10 cellular contexts compared by ENCODE assay signal in genomic region chr1:26177182-26177684, GRCh38. TPM values are rescaled to one million over a fixed set of nuclear protein-coding genes. Genes with fewer than 3 reads are reported as not detected.
A peak's percentile ranks its signal among the peaks of the same experiment; 100 is the strongest.
DNase-seq lines count a peak whose midpoint lies in the region; ATAC-seq and TF ChIP-seq lines count a peak whose summit lies in the region.
"Had no signal": no experiment of that assay in that cellular context is flagged by ENCODE, and none has a peak within 500 bp of the region (broad histone marks: within the 10 kb centered on the region; RNA-seq: fewer than 3 reads in every experiment).

Gene CNKSR1 (plus strand): TSS chr1:26177491. CDS start chr1:26177548, 57 bp downstream.

- H3K9me3 ChIP-seq in HCT116 (ENCODE audit: control insufficient read depth in 1 of 2, insufficient read depth in 1 of 2, low read depth in 1 of 2, low read length in 2 of 2) (no peaks in the 10 kb centered on the region), trophoblast cell (ENCODE audit: insufficient read depth, low read depth, low read length) (no peaks in the 10 kb centered on the region)

- WGBS in trophoblast cell (ENCODE audit: extremely low coverage, insufficient coverage, insufficient read length), result no CpG with 5 or more reads among the region's 21 CpGs

- no peak within 1 kb of the TSS for H2AFZ ChIP-seq in HCT116 (ENCODE audit: low read depth, low read length, poor library complexity, severe bottlenecking)
- peak within 1 kb of the TSS; percentile 89 for H2AFZ ChIP-seq in trophoblast cell (ENCODE audit: insufficient read depth, low read length, poor library complexity)

- peak within 1 kb of the TSS; percentile 50 for H2AK5ac ChIP-seq in trophoblast cell (ENCODE audit: low read length)

- peak; percentile 63 for TF ChIP-seq POLR2A in HCT116 (IDR thresholded peaks at IDR 0.05; ENCODE audit: borderline replicate concordance, extremely low read depth, insufficient read depth, insufficient read length)

- H3K18ac ChIP-seq in trophoblast cell (ENCODE audit: low read length), result peak within 1 kb of the TSS; percentile 19

- H3K27ac ChIP-seq in HCT116 (ENCODE audit: low read depth, low read length) (peak within 1 kb of the TSS; percentile 46), trophoblast cell (ENCODE audit: low read depth, low read length) (peak within 1 kb of the TSS; percentile 43)

- ATAC-seq in HCT116 (peak; percentile 100), HG03469 (IDR thresholded peaks at IDR 0.05; ENCODE audit: unreplicated experiment) (no peak), GM21737 (IDR thresholded peaks at IDR 0.05; ENCODE audit: unreplicated experiment) (no peak)

- H2BK5ac ChIP-seq in trophoblast cell (ENCODE audit: low read depth, low read length, poor library complexity), result peak within 1 kb of the TSS; percentile 29

- POLR2A ChIA-PET in HCT116 (lab: Charles Lee), result interaction anchor here (1.3 to 2.8 kb wide), 2 partner anchors 10 to 57 kb away, joined by 6 to 7 read pairs; partner anchors contain the start of gene CEP85

- peak; percentile 20 to 71 (median 61); a peak in 5 of 6 replicates for TF ChIP-seq CTCF in HCT116 (IDR thresholded peaks at IDR 0.05 in 2 of 3, conservative IDR thresholded peaks at IDR 0.05 in 1 of 3; ENCODE audit: borderline replicate concordance in 1 of 3, insufficient read depth in 1 of 3, low read depth in 2 of 3, low read length in 2 of 3)
- TF ChIP-seq CTCF in epithelial cell of proximal tubule (conservative IDR thresholded peaks at IDR 0.05; ENCODE audit: low read depth, low read length), result peak; percentile 12

- H4K12ac ChIP-seq in trophoblast cell (ENCODE audit: low read depth, low read length), result peak within 1 kb of the TSS; percentile 93

- H3K9ac ChIP-seq in HCT116 (ENCODE audit: low read length) (peak within 1 kb of the TSS; percentile 74), trophoblast cell (ENCODE audit: low read length) (no peak within 1 kb of the TSS)

- H4K8ac ChIP-seq in trophoblast cell (ENCODE audit: low read depth, low read length), result peak within 1 kb of the TSS; percentile 90

- H3K4ac ChIP-seq in trophoblast cell (ENCODE audit: low read depth, low read length), result peak within 1 kb of the TSS; percentile 35

- H3K4me1 ChIP-seq in HCT116 (ENCODE audit: control insufficient read depth in 1 of 2, insufficient read depth in 2 of 2, low read length in 2 of 2) (peaks cover 11 to 25% of the 10 kb centered on the region in 2 experiments), trophoblast cell (ENCODE audit: control insufficient read depth in 1 of 2, insufficient read depth in 2 of 2, low read length in 2 of 2) (peaks cover 11 to 16% of the 10 kb centered on the region in 2 experiments)

- CTCF ChIA-PET in HCT116 (lab: Charles Lee), result interaction anchor here (0.6 to 2.8 kb wide), 9 partner anchors 12 to 282 kb away, joined by 3 to 18 read pairs (median 3); partner anchors contain the start of genes CATSPER4 and CEP85

- no peak within 1 kb of the TSS for H3K23ac ChIP-seq in trophoblast cell (ENCODE audit: low read length)

- no peak for TF ChIP-seq RAD21 in HCT116 (IDR thresholded peaks at IDR 0.05; ENCODE audit: low read depth)

- DNase-seq in HCT116 (ENCODE audit: low read depth, low spot score) (peak; percentile 84), NCI-H510A (lab: John Stamatoyannopoulos, UW) (peak; percentile 81), epithelial cell of proximal tubule (ENCODE audit: low read depth) (no peak), trophoblast cell (peak; percentile 74 to 76), NCI-H1048 (lab: John Stamatoyannopoulos, UW) (no peak), NCI-H446 treated with DMSO at 0.1 percent for 48 hours (lab: John Stamatoyannopoulos, UW) (no peak)
- DNase-seq: cortex of kidney, naive B cell had no signal

- no peaks in the 10 kb centered on the region for H4K20me1 ChIP-seq in HCT116 (ENCODE audit: insufficient read depth)

- H3K79me1 ChIP-seq in trophoblast cell (ENCODE audit: low read length), result peaks cover 6% of the 10 kb centered on the region

- RAD21 ChIA-PET in HCT116 (lab: Charles Lee; ENCODE audit: low non-redundant PET in 1 of 2, low total read pairs in 2 of 2, uncharacterized antibody in 2 of 2, unreplicated experiment in 2 of 2), result interaction anchor here in 1 of 2 experiments (0.7 kb wide), 1 partner anchor 72 kb away, joined by 3 read pairs; no protein-coding TSS in a partner anchor

- H3K79me2 ChIP-seq in HCT116 (ENCODE audit: insufficient read depth, low read length), result peaks cover 7% of the 10 kb centered on the region; the same call in 1 of the 2 replicates
- H3K79me2 ChIP-seq in trophoblast cell (ENCODE audit: control insufficient read depth, insufficient read depth, low read length, poor library complexity), result peaks cover 1% of the 10 kb centered on the region

- H3K9me2 ChIP-seq in HCT116 (ENCODE audit: insufficient read depth), result no peaks in the 10 kb centered on the region

- no peaks in the 10 kb centered on the region for H3K27me3 ChIP-seq in HCT116 (ENCODE audit: insufficient read depth, low read length)
- H3K27me3 ChIP-seq in trophoblast cell (ENCODE audit: insufficient read depth, low read length), result no peaks in the 10 kb centered on the region

- peak within 1 kb of the TSS; percentile 59 for H4K91ac ChIP-seq in trophoblast cell (ENCODE audit: low read depth, low read length)

- peak within 1 kb of the TSS; percentile 92 for H3K4me2 ChIP-seq in HCT116 (ENCODE audit: low read length)
- H3K4me2 ChIP-seq in trophoblast cell (ENCODE audit: low read length), result peak within 1 kb of the TSS; percentile 55

- no peaks in the 10 kb centered on the region; a peak in 1 of 4 replicates for H3K36me3 ChIP-seq in HCT116 (ENCODE audit: control insufficient read depth in 1 of 2, insufficient read depth in 2 of 2, low read length in 2 of 2)
- peaks cover 7 to 12% of the 10 kb centered on the region in 2 experiments for H3K36me3 ChIP-seq in trophoblast cell (ENCODE audit: control insufficient read depth in 1 of 2, insufficient read depth in 2 of 2, low read length in 2 of 2)

- peak within 1 kb of the TSS; percentile 39 for H3K14ac ChIP-seq in trophoblast cell (ENCODE audit: low read length)

- H2BK12ac ChIP-seq in trophoblast cell (ENCODE audit: low read length), result no peak within 1 kb of the TSS

- peak within 1 kb of the TSS; percentile 83 for H2BK120ac ChIP-seq in trophoblast cell (ENCODE audit: insufficient read depth, low read length, poor library complexity)

- H3K4me3 ChIP-seq in HCT116 (replicated peaks in 1 of 2; ENCODE audit: low read depth in 1 of 2, low read length in 2 of 2) (peak within 1 kb of the TSS; percentile 65 to 72), epithelial cell of proximal tubule (ENCODE audit: low read depth, low read length) (peak within 1 kb of the TSS; percentile 40), trophoblast cell (ENCODE audit: low read depth, low read length) (peak within 1 kb of the TSS; percentile 63)

- BruUV-seq in HCT116 (replicated peaks; lab: Mats Ljungman, UMichigan), result no TSS peak

- intact Hi-C loops in HCT116 (cut with micrococcal nuclease), result loop anchor here (5.0 kb wide), 1 partner anchor 55 kb away; the partner anchor contains the start of gene CEP85

TF ChIP-seq in HCT116, 20 proteins besides CTCF, POLR2A, EP300 and RAD21:
- no peak for TF ChIP-seq EZH2phosphoT487 (IDR thresholded peaks at IDR 0.05; ENCODE audit: borderline replicate concordance)
- peak; percentile 39 for TF ChIP-seq TCF7L2 (IDR thresholded peaks at IDR 0.05; ENCODE audit: borderline replicate concordance, extremely low read depth, insufficient read depth, insufficient read length)
- peak; percentile 92 for TF ChIP-seq POLR2AphosphoS5 (IDR thresholded peaks at IDR 0.05; ENCODE audit: low read depth, low read length)
- peak; percentile 36; the same call in 1 of the 2 replicates for TF ChIP-seq SIN3A (IDR thresholded peaks at IDR 0.05; ENCODE audit: low read depth)
- 0 out of 2 replicates have a peak, but pooled peaks have one; percentile 15 for TF ChIP-seq SP1 (IDR thresholded peaks at IDR 0.05; ENCODE audit: low read depth)
- TF ChIP-seq YY1 (IDR thresholded peaks at IDR 0.05; ENCODE audit: extremely low read depth, insufficient replicate concordance, low read depth, low read length), result peak; percentile 69
- no peak for TF ChIP-seq ELF1 (IDR thresholded peaks at IDR 0.05; ENCODE audit: borderline replicate concordance, low read depth)
- TF ChIP-seq ZFX (IDR thresholded peaks at IDR 0.05), result 0 out of 2 replicates have a peak, but pooled peaks have one; percentile 24
- TF ChIP-seq REST (IDR thresholded peaks at IDR 0.05; ENCODE audit: low read depth), result no peak

RNA-seq across cellular contexts. Expression of gene CNKSR1, which starts in this region (rescaled TPM):
- total RNA-seq in HCT116 (2021; ENCODE audit: unreplicated experiment), result 26.6 TPM
- polyA plus RNA-seq in HCT116 (2012), result 26.1 and 28.2 TPM in 2 replicates
- 6.7 and 14.8 TPM in 2 replicates for total RNA-seq in epithelial cell of proximal tubule
- polyA plus RNA-seq in trophoblast cell (2013), result 16.1 and 16.5 TPM in 2 replicates

Comparison
In these comparisons a context has a peak if more than half of its experiments do, and no peak if none do; other contexts are left out.
1. DNase-seq: peak in HCT116 (single experiment), NCI-H510A (single experiment) and trophoblast cell (2 of 2); none in epithelial cell of proximal tubule (single experiment), NCI-H1048 (single experiment) and NCI-H446 treated with DMSO at 0.1 percent for 48 hours (single experiment).
2. Peak in every context shown above with its lines, with median percentiles within 50 percentile points of each other: H3K4me3 ChIP-seq.